ENCODE assay signal across 2 cellular contexts in genomic region chr1:10836726-10837125, GRCh38.
TF ChIP-seq lines count a peak whose summit lies in the region.

No MANE protein-coding gene starts in this region.

TF ChIP-seq in GM23338, 12 proteins besides CTCF, POLR2A, EP300 and RAD21 (continued from another document):
- no peak for TF ChIP-seq ZNF462 (CRISPR knock-in tag; IDR thresholded peaks at IDR 0.05)
- TF ChIP-seq NANOG (IDR thresholded peaks at IDR 0.05; ENCODE audit: borderline replicate concordance), result no peak
- TF ChIP-seq, protein P1, sequence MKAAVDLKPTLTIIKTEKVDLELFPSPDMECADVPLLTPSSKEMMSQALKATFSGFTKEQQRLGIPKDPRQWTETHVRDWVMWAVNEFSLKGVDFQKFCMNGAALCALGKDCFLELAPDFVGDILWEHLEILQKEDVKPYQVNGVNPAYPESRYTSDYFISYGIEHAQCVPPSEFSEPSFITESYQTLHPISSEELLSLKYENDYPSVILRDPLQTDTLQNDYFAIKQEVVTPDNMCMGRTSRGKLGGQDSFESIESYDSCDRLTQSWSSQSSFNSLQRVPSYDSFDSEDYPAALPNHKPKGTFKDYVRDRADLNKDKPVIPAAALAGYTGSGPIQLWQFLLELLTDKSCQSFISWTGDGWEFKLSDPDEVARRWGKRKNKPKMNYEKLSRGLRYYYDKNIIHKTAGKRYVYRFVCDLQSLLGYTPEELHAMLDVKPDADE (IDR thresholded peaks at IDR 0.05), result no peak
- TF ChIP-seq JUNB (IDR thresholded peaks at IDR 0.05; ENCODE audit: unreplicated experiment), result no peak
- TF ChIP-seq, protein P2, sequence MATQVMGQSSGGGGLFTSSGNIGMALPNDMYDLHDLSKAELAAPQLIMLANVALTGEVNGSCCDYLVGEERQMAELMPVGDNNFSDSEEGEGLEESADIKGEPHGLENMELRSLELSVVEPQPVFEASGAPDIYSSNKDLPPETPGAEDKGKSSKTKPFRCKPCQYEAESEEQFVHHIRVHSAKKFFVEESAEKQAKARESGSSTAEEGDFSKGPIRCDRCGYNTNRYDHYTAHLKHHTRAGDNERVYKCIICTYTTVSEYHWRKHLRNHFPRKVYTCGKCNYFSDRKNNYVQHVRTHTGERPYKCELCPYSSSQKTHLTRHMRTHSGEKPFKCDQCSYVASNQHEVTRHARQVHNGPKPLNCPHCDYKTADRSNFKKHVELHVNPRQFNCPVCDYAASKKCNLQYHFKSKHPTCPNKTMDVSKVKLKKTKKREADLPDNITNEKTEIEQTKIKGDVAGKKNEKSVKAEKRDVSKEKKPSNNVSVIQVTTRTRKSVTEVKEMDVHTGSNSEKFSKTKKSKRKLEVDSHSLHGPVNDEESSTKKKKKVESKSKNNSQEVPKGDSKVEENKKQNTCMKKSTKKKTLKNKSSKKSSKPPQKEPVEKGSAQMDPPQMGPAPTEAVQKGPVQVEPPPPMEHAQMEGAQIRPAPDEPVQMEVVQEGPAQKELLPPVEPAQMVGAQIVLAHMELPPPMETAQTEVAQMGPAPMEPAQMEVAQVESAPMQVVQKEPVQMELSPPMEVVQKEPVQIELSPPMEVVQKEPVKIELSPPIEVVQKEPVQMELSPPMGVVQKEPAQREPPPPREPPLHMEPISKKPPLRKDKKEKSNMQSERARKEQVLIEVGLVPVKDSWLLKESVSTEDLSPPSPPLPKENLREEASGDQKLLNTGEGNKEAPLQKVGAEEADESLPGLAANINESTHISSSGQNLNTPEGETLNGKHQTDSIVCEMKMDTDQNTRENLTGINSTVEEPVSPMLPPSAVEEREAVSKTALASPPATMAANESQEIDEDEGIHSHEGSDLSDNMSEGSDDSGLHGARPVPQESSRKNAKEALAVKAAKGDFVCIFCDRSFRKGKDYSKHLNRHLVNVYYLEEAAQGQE (IDR thresholded peaks at IDR 0.05; ENCODE audit: unreplicated experiment), result no peak
- TF ChIP-seq STAT1 (IDR thresholded peaks at IDR 0.05; ENCODE audit: unreplicated experiment), result no peak
- no peak for TF ChIP-seq EZH2phosphoT487 (IDR thresholded peaks at IDR 0.05; ENCODE audit: unreplicated experiment)
- no peak for TF ChIP-seq EZH2 (IDR thresholded peaks at IDR 0.05; ENCODE audit: low read depth, unreplicated experiment)
- no peak for TF ChIP-seq POLR2AphosphoS5 (IDR thresholded peaks at IDR 0.05; ENCODE audit: low read depth)

TF ChIP-seq in WTC11, 78 proteins besides CTCF, POLR2A, EP300 and RAD21 (continued from another document):
- TF ChIP-seq, protein P3, sequence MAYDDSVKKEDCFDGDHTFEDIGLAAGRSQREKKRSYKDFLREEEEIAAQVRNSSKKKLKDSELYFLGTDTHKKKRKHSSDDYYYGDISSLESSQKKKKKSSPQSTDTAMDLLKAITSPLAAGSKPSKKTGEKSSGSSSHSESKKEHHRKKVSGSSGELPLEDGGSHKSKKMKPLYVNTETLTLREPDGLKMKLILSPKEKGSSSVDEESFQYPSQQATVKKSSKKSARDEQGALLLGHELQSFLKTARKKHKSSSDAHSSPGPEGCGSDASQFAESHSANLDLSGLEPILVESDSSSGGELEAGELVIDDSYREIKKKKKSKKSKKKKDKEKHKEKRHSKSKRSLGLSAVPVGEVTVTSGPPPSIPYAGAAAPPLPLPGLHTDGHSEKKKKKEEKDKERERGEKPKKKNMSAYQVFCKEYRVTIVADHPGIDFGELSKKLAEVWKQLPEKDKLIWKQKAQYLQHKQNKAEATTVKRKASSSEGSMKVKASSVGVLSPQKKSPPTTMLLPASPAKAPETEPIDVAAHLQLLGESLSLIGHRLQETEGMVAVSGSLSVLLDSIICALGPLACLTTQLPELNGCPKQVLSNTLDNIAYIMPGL (CRISPR knock-in tag; IDR thresholded peaks at IDR 0.05), result no peak
- TF ChIP-seq, protein P4, sequence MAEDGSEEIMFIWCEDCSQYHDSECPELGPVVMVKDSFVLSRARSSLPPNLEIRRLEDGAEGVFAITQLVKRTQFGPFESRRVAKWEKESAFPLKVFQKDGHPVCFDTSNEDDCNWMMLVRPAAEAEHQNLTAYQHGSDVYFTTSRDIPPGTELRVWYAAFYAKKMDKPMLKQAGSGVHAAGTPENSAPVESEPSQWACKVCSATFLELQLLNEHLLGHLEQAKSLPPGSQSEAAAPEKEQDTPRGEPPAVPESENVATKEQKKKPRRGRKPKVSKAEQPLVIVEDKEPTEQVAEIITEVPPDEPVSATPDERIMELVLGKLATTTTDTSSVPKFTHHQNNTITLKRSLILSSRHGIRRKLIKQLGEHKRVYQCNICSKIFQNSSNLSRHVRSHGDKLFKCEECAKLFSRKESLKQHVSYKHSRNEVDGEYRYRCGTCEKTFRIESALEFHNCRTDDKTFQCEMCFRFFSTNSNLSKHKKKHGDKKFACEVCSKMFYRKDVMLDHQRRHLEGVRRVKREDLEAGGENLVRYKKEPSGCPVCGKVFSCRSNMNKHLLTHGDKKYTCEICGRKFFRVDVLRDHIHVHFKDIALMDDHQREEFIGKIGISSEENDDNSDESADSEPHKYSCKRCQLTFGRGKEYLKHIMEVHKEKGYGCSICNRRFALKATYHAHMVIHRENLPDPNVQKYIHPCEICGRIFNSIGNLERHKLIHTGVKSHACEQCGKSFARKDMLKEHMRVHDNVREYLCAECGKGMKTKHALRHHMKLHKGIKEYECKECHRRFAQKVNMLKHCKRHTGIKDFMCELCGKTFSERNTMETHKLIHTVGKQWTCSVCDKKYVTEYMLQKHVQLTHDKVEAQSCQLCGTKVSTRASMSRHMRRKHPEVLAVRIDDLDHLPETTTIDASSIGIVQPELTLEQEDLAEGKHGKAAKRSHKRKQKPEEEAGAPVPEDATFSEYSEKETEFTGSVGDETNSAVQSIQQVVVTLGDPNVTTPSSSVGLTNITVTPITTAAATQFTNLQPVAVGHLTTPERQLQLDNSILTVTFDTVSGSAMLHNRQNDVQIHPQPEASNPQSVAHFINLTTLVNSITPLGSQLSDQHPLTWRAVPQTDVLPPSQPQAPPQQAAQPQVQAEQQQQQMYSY (CRISPR knock-in tag; IDR thresholded peaks at IDR 0.05), result no peak
- TF ChIP-seq, protein P5, sequence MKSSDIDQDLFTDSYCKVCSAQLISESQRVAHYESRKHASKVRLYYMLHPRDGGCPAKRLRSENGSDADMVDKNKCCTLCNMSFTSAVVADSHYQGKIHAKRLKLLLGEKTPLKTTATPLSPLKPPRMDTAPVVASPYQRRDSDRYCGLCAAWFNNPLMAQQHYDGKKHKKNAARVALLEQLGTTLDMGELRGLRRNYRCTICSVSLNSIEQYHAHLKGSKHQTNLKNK (CRISPR knock-in tag; IDR thresholded peaks at IDR 0.05), result no peak
- TF ChIP-seq SP1 (CRISPR knock-in tag; conservative IDR thresholded peaks at IDR 0.05), result no peak
- TF ChIP-seq ZBTB43 (CRISPR knock-in tag; IDR thresholded peaks at IDR 0.05), result no peak
- TF ChIP-seq GRHL2 (CRISPR knock-in tag; IDR thresholded peaks at IDR 0.05; ENCODE audit: insufficient replicate concordance, severe bottlenecking), result no peak
- TF ChIP-seq NR3C1 (CRISPR knock-in tag; conservative IDR thresholded peaks at IDR 0.05; ENCODE audit: low read depth), result no peak
- no peak for TF ChIP-seq OVOL2 (CRISPR knock-in tag; IDR thresholded peaks at IDR 0.05; ENCODE audit: borderline replicate concordance)
- no peak for TF ChIP-seq NFATC4 (CRISPR knock-in tag; IDR thresholded peaks at IDR 0.05)
- TF ChIP-seq TCF7 (CRISPR knock-in tag; IDR thresholded peaks at IDR 0.05; ENCODE audit: low read depth), result no peak
- TF ChIP-seq, protein P6, sequence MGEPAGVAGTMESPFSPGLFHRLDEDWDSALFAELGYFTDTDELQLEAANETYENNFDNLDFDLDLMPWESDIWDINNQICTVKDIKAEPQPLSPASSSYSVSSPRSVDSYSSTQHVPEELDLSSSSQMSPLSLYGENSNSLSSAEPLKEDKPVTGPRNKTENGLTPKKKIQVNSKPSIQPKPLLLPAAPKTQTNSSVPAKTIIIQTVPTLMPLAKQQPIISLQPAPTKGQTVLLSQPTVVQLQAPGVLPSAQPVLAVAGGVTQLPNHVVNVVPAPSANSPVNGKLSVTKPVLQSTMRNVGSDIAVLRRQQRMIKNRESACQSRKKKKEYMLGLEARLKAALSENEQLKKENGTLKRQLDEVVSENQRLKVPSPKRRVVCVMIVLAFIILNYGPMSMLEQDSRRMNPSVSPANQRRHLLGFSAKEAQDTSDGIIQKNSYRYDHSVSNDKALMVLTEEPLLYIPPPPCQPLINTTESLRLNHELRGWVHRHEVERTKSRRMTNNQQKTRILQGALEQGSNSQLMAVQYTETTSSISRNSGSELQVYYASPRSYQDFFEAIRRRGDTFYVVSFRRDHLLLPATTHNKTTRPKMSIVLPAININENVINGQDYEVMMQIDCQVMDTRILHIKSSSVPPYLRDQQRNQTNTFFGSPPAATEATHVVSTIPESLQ (CRISPR knock-in tag; IDR thresholded peaks at IDR 0.05), result no peak
- TF ChIP-seq, protein P7, sequence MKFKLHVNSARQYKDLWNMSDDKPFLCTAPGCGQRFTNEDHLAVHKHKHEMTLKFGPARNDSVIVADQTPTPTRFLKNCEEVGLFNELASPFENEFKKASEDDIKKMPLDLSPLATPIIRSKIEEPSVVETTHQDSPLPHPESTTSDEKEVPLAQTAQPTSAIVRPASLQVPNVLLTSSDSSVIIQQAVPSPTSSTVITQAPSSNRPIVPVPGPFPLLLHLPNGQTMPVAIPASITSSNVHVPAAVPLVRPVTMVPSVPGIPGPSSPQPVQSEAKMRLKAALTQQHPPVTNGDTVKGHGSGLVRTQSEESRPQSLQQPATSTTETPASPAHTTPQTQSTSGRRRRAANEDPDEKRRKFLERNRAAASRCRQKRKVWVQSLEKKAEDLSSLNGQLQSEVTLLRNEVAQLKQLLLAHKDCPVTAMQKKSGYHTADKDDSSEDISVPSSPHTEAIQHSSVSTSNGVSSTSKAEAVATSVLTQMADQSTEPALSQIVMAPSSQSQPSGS (CRISPR knock-in tag; IDR thresholded peaks at IDR 0.05; ENCODE audit: borderline replicate concordance, low read depth), result no peak
- TF ChIP-seq CREM (CRISPR knock-in tag; IDR thresholded peaks at IDR 0.05), result no peak
- TF ChIP-seq HMGA2 (CRISPR knock-in tag; IDR thresholded peaks at IDR 0.05), result no peak
